8 cellular contexts compared by ENCODE assay signal in genomic region chr5:1593785-1594335, GRCh38.
DNase-seq lines count a peak whose midpoint lies in the region; ATAC-seq, FAIRE-seq and TF ChIP-seq lines count a peak whose summit lies in the region.
"Not testable (repeated sequence)": the region's sequence is repeated elsewhere in the genome, so short reads cannot be mapped to it uniquely, and the experiment has no call there.

No MANE protein-coding gene starts in this region.

- not testable (repeated sequence) for H3K27ac Mint-ChIP-seq in glutamatergic neuron (ENCODE audit: unreplicated experiment)

- not testable (repeated sequence) for H3K36me3 Mint-ChIP-seq in glutamatergic neuron (ENCODE audit: unreplicated experiment)

- intact Hi-C loops in K562 (cut with micrococcal nuclease); mucosa of descending colon (cut with DNase I, micrococcal nuclease); spleen (cut with DNase I; ENCODE audit: low total_unique reads): not testable (repeated sequence)

- H4K20me1 ChIP-seq in BLaER1 treated with 17β-estradiol and CSF1 and Interleukin-3, amounts not matched to agents 10 nM and 100 nM; K562 (replicated peaks; ENCODE audit: control insufficient read depth, insufficient read depth, low read length): not testable (repeated sequence)

- H3K9ac ChIP-seq in BLaER1 treated with 17β-estradiol and CSF1 and Interleukin-3, amounts not matched to agents 10 nM and 100 nM = peak overlapping the region; percentile 53 to 82 (median 74); a peak in 21 of 22 replicates
- peak overlapping the region; percentile 70 to 93; a peak in 3 of 4 replicates for H3K9ac ChIP-seq in K562 (ENCODE audit: insufficient read depth in 1 of 2, low read depth in 2 of 2, low read length in 2 of 2)

- not testable (repeated sequence) for H3K9me3 ChIP-seq in BLaER1 treated with 17β-estradiol and CSF1 and Interleukin-3, amounts not matched to agents 10 nM and 100 nM (replicated peaks in 1 of 11); K562 (replicated peaks; ENCODE audit: control insufficient read depth, insufficient read depth, low read depth, low read length); mucosa of descending colon; spleen

- TF ChIP-seq POLR2A in K562 (conservative IDR thresholded peaks at IDR 0.05); spleen (IDR thresholded peaks at IDR 0.05): not testable (repeated sequence)

- peaks cover 0 to 19% (median 0%) of the 10 kb centered on the region in 11 experiments; a peak in 6 of 22 replicates for H3K27me3 ChIP-seq in BLaER1 treated with 17β-estradiol and CSF1 and Interleukin-3, amounts not matched to agents 10 nM and 100 nM
- H3K27me3 ChIP-seq in K562 (ENCODE audit: control insufficient read depth in 2 of 2, insufficient read depth in 2 of 2, low read length in 2 of 2) = not testable (repeated sequence)
- H3K27me3 ChIP-seq in spleen (replicated peaks in 1 of 7) = peaks cover 0 to 11% (median 0%) of the 10 kb centered on the region in 7 donors

- DNase-seq in SK-N-DZ (ENCODE audit: low spot score) = peak; percentile 29
- DNase-seq in K562 (ENCODE audit: extremely low read depth in 1 of 4, low spot score in 3 of 4) = peak in 2 of 4 experiments; percentile 10 to 24
- not testable (repeated sequence) for DNase-seq in glutamatergic neuron, spleen
- DNase-seq in mucosa of descending colon = peak; percentile 19 to 63 (median 56)

- H3K27me3 Mint-ChIP-seq in glutamatergic neuron (ENCODE audit: unreplicated experiment) = not testable (repeated sequence)

- WGBS in K562 (ENCODE audit: insufficient coverage, low coverage, missing lambda C conversion rate) = 42% methylated on average over 14 of the region's 32 CpGs
- WGBS in spleen, 5 donors = 6 to 40% (median 17%) methylated on average over 2 to 29 of the region's 32 CpGs

- not testable (repeated sequence) for H3K9me3 Mint-ChIP-seq in glutamatergic neuron (ENCODE audit: unreplicated experiment)

- H3K4me3 Mint-ChIP-seq in glutamatergic neuron (ENCODE audit: unreplicated experiment) = peak overlapping the region; percentile 81

- not testable (repeated sequence) for H3K79me2 ChIP-seq in K562 (ENCODE audit: control insufficient read depth, insufficient read depth, low read length)

- CTCF ChIA-PET in K562 (lab: Yijun Ruan, JAX; ENCODE audit: low intra/inter-chr PET ratio) = not testable (repeated sequence)

- peaks cover 7 to 18% (median 13%) of the 10 kb centered on the region in 10 experiments; a peak in 19 of 20 replicates for H3K4me1 ChIP-seq in BLaER1 treated with 17β-estradiol and CSF1 and Interleukin-3, amounts not matched to agents 10 nM and 100 nM
- H3K4me1 ChIP-seq in K562 (replicated peaks in 1 of 2; ENCODE audit: control insufficient read depth in 2 of 2, insufficient read depth in 2 of 2, low read length in 2 of 2) (peaks cover 0 to 13% of the 10 kb centered on the region in 2 experiments; a peak in 2 of 5 replicates), spleen (peaks cover 0 to 21% (median 7%) of the 10 kb centered on the region in 6 donors)
- not testable (repeated sequence) for H3K4me1 ChIP-seq in mucosa of descending colon (ENCODE audit: low read depth)

- POLR2A ChIA-PET in K562 (lab: Yijun Ruan, JAX) = interaction anchor here (0.7 to 2.5 kb wide), 3 partner anchors 11 to 247 kb away, joined by 3 to 6 read pairs (median 3); no protein-coding TSS in a partner anchor

- in situ Hi-C loops in K562 (cut with MboI) = loop anchor here (5.0 kb wide), 1 partner anchor 1357 kb away; no protein-coding TSS in a partner anchor

- H3K4me3 ChIP-seq in BLaER1 treated with 17β-estradiol and CSF1 and Interleukin-3, amounts not matched to agents 10 nM and 100 nM = peak overlapping the region; percentile 59 to 77 (median 70)
- H3K4me3 ChIP-seq in K562 (peak overlapping the region; percentile 59), mucosa of descending colon (peak overlapping the region; percentile 22), spleen (peak overlapping the region; percentile 50 to 79 (median 63))

- BruUV-seq in K562 (replicated peaks; lab: Mats Ljungman, UMichigan) = not testable (repeated sequence)

- not testable (repeated sequence) for TF ChIP-seq CTCF in K562 (IDR thresholded peaks at IDR 0.05 in 2 of 3, conservative IDR thresholded peaks at IDR 0.05 in 1 of 3; ENCODE audit: insufficient read depth in 2 of 3, low read depth in 1 of 3, low read length in 3 of 3); glutamatergic neuron (IDR thresholded peaks at IDR 0.05; ENCODE audit: partially characterized antibody, unreplicated experiment); mucosa of descending colon (IDR thresholded peaks at IDR 0.05); spleen (IDR thresholded peaks at IDR 0.05 in 8 of 11, conservative IDR thresholded peaks at IDR 0.05 in 3 of 11)

- H2AFZ ChIP-seq in K562 (ENCODE audit: low read depth, low read length) = peak overlapping the region; percentile 86

- FAIRE-seq in K562 (lab: Jason Lieb, UNC) = not testable (repeated sequence)

- ATAC-seq in GM21367 (IDR thresholded peaks at IDR 0.05; ENCODE audit: unreplicated experiment) = peak; percentile 3
- ATAC-seq in HG03135 (IDR thresholded peaks at IDR 0.05; ENCODE audit: unreplicated experiment) = peak; percentile 30
- ATAC-seq in K562 = peak; percentile 8
- ATAC-seq in mucosa of descending colon = peak; percentile 10

- H3K4me1 Mint-ChIP-seq in glutamatergic neuron (ENCODE audit: low read depth, unreplicated experiment) = not testable (repeated sequence)

- peaks cover 3 to 22% (median 10%) of the 10 kb centered on the region in 11 experiments; a peak in 16 of 22 replicates for H3K36me3 ChIP-seq in BLaER1 treated with 17β-estradiol and CSF1 and Interleukin-3, amounts not matched to agents 10 nM and 100 nM
- not testable (repeated sequence) for H3K36me3 ChIP-seq in K562 (ENCODE audit: control insufficient read depth, insufficient read depth, low read length); mucosa of descending colon (ENCODE audit: low read depth)
- peaks cover 0 to 20% (median 6%) of the 10 kb centered on the region in 6 donors for H3K36me3 ChIP-seq in spleen

- TF ChIP-seq RAD21 in K562 (CRISPR knock-in tag; conservative IDR thresholded peaks at IDR 0.05 in 1 of 2, IDR thresholded peaks at IDR 0.05 in 1 of 2) = not testable (repeated sequence)

- not testable (repeated sequence) for H3K9me1 ChIP-seq in K562 (ENCODE audit: control insufficient read depth, insufficient read depth, low read length)

- peak overlapping the region in 9 of 11 experiments; percentile 14 to 65 (median 45); a peak in 13 of 22 replicates for H3K27ac ChIP-seq in BLaER1 treated with 17β-estradiol and CSF1 and Interleukin-3, amounts not matched to agents 10 nM and 100 nM
- H3K27ac ChIP-seq in K562 (ENCODE audit: extremely low read depth, low read depth, low read length) = not testable (repeated sequence)
- H3K27ac ChIP-seq in spleen = peak overlapping the region; percentile 46 to 86 (median 82)

- not testable (repeated sequence) for TF ChIP-seq EP300 in K562 (IDR thresholded peaks at IDR 0.05; ENCODE audit: low read length)

- H3K4me2 ChIP-seq in BLaER1 treated with 17β-estradiol and CSF1 and Interleukin-3, amounts not matched to agents 10 nM and 100 nM = peak overlapping the region; percentile 79 to 99 (median 97)
- H3K4me2 ChIP-seq in K562 (ENCODE audit: insufficient read depth, low read length) = peak overlapping the region; percentile 76; the same call in 1 of the 2 replicates

TF ChIP-seq in K562, 482 proteins besides CTCF, POLR2A, EP300 and RAD21:
- TF ChIP-seq SIN3B (IDR thresholded peaks at IDR 0.05; ENCODE audit: low read depth) = 0 out of 2 replicates have a peak, but pooled peaks have one; percentile 11
